In genomic region chr4:119284876-119285611, GRCh38 we compare ENCODE assay signal across 8 cellular contexts. TPM values are rescaled to one million over a fixed set of nuclear protein-coding genes. Genes with fewer than 3 reads are reported as not detected.
DNase-seq lines count a peak whose midpoint lies in the region; ATAC-seq and TF ChIP-seq lines count a peak whose summit lies in the region.

No MANE protein-coding gene starts in this region.

- H3K27ac ChIP-seq in neuronal stem cell (replicated peaks; ENCODE audit: low read length) = no peak overlapping the region

- H4K91ac ChIP-seq in neuronal stem cell (ENCODE audit: low read depth, low read length, poor library complexity) = no peak overlapping the region

- H3K9me3 ChIP-seq in neuronal stem cell (replicated peaks in 1 of 2; ENCODE audit: control insufficient read depth in 2 of 2, insufficient read depth in 1 of 2, low read depth in 1 of 2, low read length in 2 of 2) = no peaks in the 10 kb centered on the region

- no peak overlapping the region for H4K8ac ChIP-seq in neuronal stem cell (ENCODE audit: low read depth, low read length)

- H3K14ac ChIP-seq in neuronal stem cell (ENCODE audit: low read length) = no peak overlapping the region

- ATAC-seq in GM19043 (IDR thresholded peaks at IDR 0.05; ENCODE audit: low read depth, unreplicated experiment) = peak; percentile 51
- peak; percentile 86 for ATAC-seq in HG03521 (IDR thresholded peaks at IDR 0.05; ENCODE audit: unreplicated experiment)

- no CpG with 5 or more reads among the region's 3 CpGs for WGBS in neuronal stem cell (ENCODE audit: extremely low coverage in 2 of 2, insufficient read length in 2 of 2, insufficient replicate concordance in 1 of 2), 2 donors

- H3K9me3 Mint-ChIP-seq in chondrocyte (ENCODE audit: low read depth) (no peaks in the 10 kb centered on the region), nephron progenitor cell (peaks cover 5% of the 10 kb centered on the region)

- no peak overlapping the region for H3K18ac ChIP-seq in neuronal stem cell (ENCODE audit: low read length)

- H3K36me3 Mint-ChIP-seq in chondrocyte (ENCODE audit: low read depth) (peaks cover under 1% of the 10 kb centered on the region), nephron progenitor cell (ENCODE audit: low read depth) (peaks cover 17% of the 10 kb centered on the region)

- no peak overlapping the region for H2BK15ac ChIP-seq in neuronal stem cell (ENCODE audit: low read length)

- H2AFZ ChIP-seq in neuronal stem cell (ENCODE audit: low read length) = no peak overlapping the region

- no peak overlapping the region for H2AK5ac ChIP-seq in neuronal stem cell (ENCODE audit: low read depth, low read length)

- no peak overlapping the region for H2BK120ac ChIP-seq in neuronal stem cell (ENCODE audit: low read depth, low read length)

- no peaks in the 10 kb centered on the region for H3K36me3 ChIP-seq in neuronal stem cell (replicated peaks in 1 of 2; ENCODE audit: control insufficient read depth in 2 of 2, insufficient read depth in 2 of 2, low read length in 2 of 2)

- H3K4me3 Mint-ChIP-seq in chondrocyte (ENCODE audit: unreplicated experiment) = peak overlapping the region; percentile 50
- H3K4me3 Mint-ChIP-seq in nephron progenitor cell = no peak overlapping the region

- H3K23ac ChIP-seq in neuronal stem cell (ENCODE audit: low read depth, low read length, poor library complexity) = no peak overlapping the region

- no peak overlapping the region for H3K9ac ChIP-seq in neuronal stem cell (ENCODE audit: low read depth, low read length, poor library complexity)

- H3K4me1 Mint-ChIP-seq in chondrocyte (ENCODE audit: low read depth) (peaks cover 26% of the 10 kb centered on the region), nephron progenitor cell (peaks cover 2% of the 10 kb centered on the region)

- no peak overlapping the region for H3K4ac ChIP-seq in neuronal stem cell (ENCODE audit: low read length)

- no peaks in the 10 kb centered on the region for H3K4me1 ChIP-seq in neuronal stem cell (ENCODE audit: control insufficient read depth in 2 of 2, insufficient read depth in 1 of 2, low read depth in 1 of 2, low read length in 2 of 2)

- no peaks in the 10 kb centered on the region for H3K27me3 ChIP-seq in neuronal stem cell (ENCODE audit: control insufficient read depth in 3 of 3, insufficient read depth in 3 of 3, low read depth in 1 of 3, low read length in 3 of 3)

- H3K4me2 ChIP-seq in neuronal stem cell (ENCODE audit: insufficient read depth, low read length, poor library complexity, severe bottlenecking) = no peak overlapping the region

- H3K79me1 ChIP-seq in neuronal stem cell (ENCODE audit: low read depth, low read length) = no peaks in the 10 kb centered on the region

- no peak overlapping the region for H3K4me3 ChIP-seq in neuronal stem cell (ENCODE audit: low read length in 2 of 2)

- H2BK5ac ChIP-seq in neuronal stem cell (ENCODE audit: low read length) = no peak overlapping the region

- H2BK12ac ChIP-seq in neuronal stem cell (ENCODE audit: low read length) = no peak overlapping the region

- H3K27me3 Mint-ChIP-seq in chondrocyte (ENCODE audit: low read depth) = no peaks in the 10 kb centered on the region
- no peaks in the 10 kb centered on the region for H3K27me3 Mint-ChIP-seq in nephron progenitor cell (ENCODE audit: low read depth, poor library complexity)

- DNase-seq in chondrocyte (ENCODE audit: low spot score) (no peak), nephron progenitor cell (no peak), germinal center (ENCODE audit: low spot score) (no peak), neuronal stem cell (ENCODE audit: low spot score) (no peak), OCI-M1 (lab: John Stamatoyannopoulos, UW) (no peak)
- DNase-seq in activated CD8-positive, alpha-beta memory T cell treated with anti-CD3 and anti-CD28 coated beads, Interleukin-2, amount 50 U/mL, for 4 hours = no peak

- no peak for TF ChIP-seq CTCF in chondrocyte (IDR thresholded peaks at IDR 0.05)
- no peak for TF ChIP-seq CTCF in nephron progenitor cell (IDR thresholded peaks at IDR 0.05)

- H3K27ac Mint-ChIP-seq in chondrocyte (ENCODE audit: unreplicated experiment) = peak overlapping the region; percentile 67
- H3K27ac Mint-ChIP-seq in nephron progenitor cell = peak overlapping the region; percentile 31

RNA-seq across cellular contexts. Expression of gene FABP2, which starts 36.9 kb away (rescaled TPM):
- not detected in 3 replicates for total RNA-seq in chondrocyte
- polyA plus RNA-seq in neuronal stem cell (2013, experiment 1 of 2) = not detected
- not detected for polyA plus RNA-seq in neuronal stem cell (2013, experiment 2 of 2)
